8 cellular contexts compared by ENCODE assay signal in genomic region chr17:8221663-8222379, GRCh38. TPM values are rescaled to one million over a fixed set of nuclear protein-coding genes. Genes with fewer than 3 reads are reported as not detected.
DNase-seq lines count a peak whose midpoint lies in the region; ATAC-seq and TF ChIP-seq lines count a peak whose summit lies in the region.

No MANE protein-coding gene starts in this region.

- peak overlapping the region; percentile 93 for H3K4me3 Mint-ChIP-seq in T-helper 17 cell

- peak overlapping the region; percentile 98 for H3K9ac ChIP-seq in rectal smooth muscle tissue (ENCODE audit: low read length)

- no peaks in the 10 kb centered on the region for H3K27me3 ChIP-seq in right cardiac atrium (ENCODE audit: control insufficient read depth, insufficient read depth)
- H3K27me3 ChIP-seq in rectal smooth muscle tissue (ENCODE audit: control insufficient read depth, insufficient read depth, low read length) = no peaks in the 10 kb centered on the region
- no peaks in the 10 kb centered on the region for H3K27me3 ChIP-seq in uterus

- TF ChIP-seq CTCF in GM10266 (IDR thresholded peaks at IDR 0.05; ENCODE audit: control insufficient read depth, insufficient read depth, low read depth, missing control alignments) (no peak), uterus (IDR thresholded peaks at IDR 0.05) (no peak)

- intact Hi-C loops in right cardiac atrium (cut with DNase I) (loop anchor here in 3 of 4 donors (2.0 to 10.0 kb wide), 2 partner anchors 35 to 97 kb away; partner anchors contain the start of gene HES7 (in 3 of the 3)), uterus (cut with DNase I; ENCODE audit: low total_unique reads) (loop anchor here (5.0 kb wide), 1 partner anchor 35 kb away; no protein-coding TSS in a partner anchor)

- peaks cover 5% of the 10 kb centered on the region for H3K4me1 ChIP-seq in right cardiac atrium (ENCODE audit: control insufficient read depth, insufficient read depth, low read length)
- H3K4me1 ChIP-seq in rectal smooth muscle tissue (ENCODE audit: control insufficient read depth, insufficient read depth, low read length) = peaks cover 13% of the 10 kb centered on the region
- H3K4me1 ChIP-seq in uterus = peaks cover 0 to 9% of the 10 kb centered on the region in 2 donors

- peaks cover 52% of the 10 kb centered on the region for H3K4me1 Mint-ChIP-seq in T-helper 17 cell

- ATAC-seq in HG02610 (IDR thresholded peaks at IDR 0.05; ENCODE audit: unreplicated experiment) (peak; percentile 37), T-helper 17 cell (peak; percentile 65), right cardiac atrium (peak; percentile 79)

- H3K4me3 ChIP-seq in right cardiac atrium (ENCODE audit: low read length) (peak overlapping the region; percentile 73), rectal smooth muscle tissue (ENCODE audit: low read length) (peak overlapping the region; percentile 92), uterus (peak overlapping the region; percentile 63 to 76)

- peak overlapping the region; percentile 98 for H3K27ac Mint-ChIP-seq in T-helper 17 cell

- H3K9me3 ChIP-seq in T-helper 17 cell (ENCODE audit: control insufficient read depth, low read length, poor library complexity, severe bottlenecking) = no peaks in the 10 kb centered on the region
- H3K9me3 ChIP-seq in right cardiac atrium (ENCODE audit: control insufficient read depth, low read length) = no peaks in the 10 kb centered on the region
- no peaks in the 10 kb centered on the region for H3K9me3 ChIP-seq in uterus

- no peak for TF ChIP-seq POLR2A in uterus (IDR thresholded peaks at IDR 0.05)

- under 1% methylated on average over 40 of the region's 40 CpGs for WGBS in right cardiac atrium

- H3K27ac ChIP-seq in right cardiac atrium (ENCODE audit: low read length) (peak overlapping the region; percentile 99), rectal smooth muscle tissue (ENCODE audit: low read depth, low read length) (peak overlapping the region; percentile 100), uterus (peak overlapping the region; percentile 98 to 99)

- H3K36me3 Mint-ChIP-seq in T-helper 17 cell (ENCODE audit: low read depth) = peaks cover 4% of the 10 kb centered on the region

- peaks cover 10% of the 10 kb centered on the region for H3K27me3 Mint-ChIP-seq in T-helper 17 cell

- H3K36me3 ChIP-seq in rectal smooth muscle tissue (ENCODE audit: control insufficient read depth, insufficient read depth, low read length) = no peaks in the 10 kb centered on the region
- no peaks in the 10 kb centered on the region for H3K36me3 ChIP-seq in uterus

- DNase-seq in GM10266 (ENCODE audit: extremely low spot score) (peak; percentile 55), NCI-H1105 (lab: John Stamatoyannopoulos, UW) (peak; percentile 90), T-helper 17 cell (peak; percentile 59 to 90 (median 74)), amygdala (lab: John Stamatoyannopoulos, UW) (peak in 52 of 56 donors; percentile 46 to 97 (median 80)), right cardiac atrium (peak; percentile 81 to 92 (median 91)), uterus (peak; percentile 90 to 93)

RNA-seq across cellular contexts. Expression of gene AURKB, which starts 11.4 kb away (rescaled TPM):
- total RNA-seq in T-helper 17 cell = 1 to 10 TPM; 2.2 to 2.5 TPM
- 1 to 10 TPM in 2 of 4 donors, not detected in 2; 1.1 to 1.3 TPM for total RNA-seq in right cardiac atrium
- 0.45 TPM for polyA plus RNA-seq in right cardiac atrium
- 10 to 100 TPM in 1 of 4 donors, not detected in 3; 12.8 TPM for total RNA-seq in uterus

RNA-seq across cellular contexts. Expression of gene CTC1, which starts 26.0 kb away (rescaled TPM):
- 100 to 1,000 TPM; 218 TPM for total RNA-seq in T-helper 17 cell
- 10 to 100 TPM; 12.8 to 21.1 (median 17.2) TPM for total RNA-seq in right cardiac atrium
- 12.4 TPM for polyA plus RNA-seq in right cardiac atrium
- 10 to 100 TPM in 3 of 4 donors, 1 to 10 TPM in 1; 8.2 to 83.0 (median 20.0) TPM for total RNA-seq in uterus

RNA-seq across cellular contexts. Expression of gene PFAS, which starts 27.3 kb away (rescaled TPM):
- total RNA-seq in T-helper 17 cell = 10 to 100 TPM; 21.1 to 27.0 TPM
- total RNA-seq in right cardiac atrium = 10 to 100 TPM; 12.4 to 19.7 (median 15.7) TPM
- 7.5 TPM for polyA plus RNA-seq in right cardiac atrium
- total RNA-seq in uterus = 10 to 100 TPM; 13.6 to 54.0 (median 40.0) TPM

RNA-seq across cellular contexts. Expression of gene BORCS6, which starts 31.8 kb away (rescaled TPM):
- total RNA-seq in T-helper 17 cell (1 to 10 TPM; 8.3 to 8.7 TPM), right cardiac atrium (1 to 10 TPM; 7.0 to 9.9 (median 9.6) TPM), uterus (1 to 10 TPM in 3 of 4 donors, under 1 TPM in 1; under 0.01 to 9.0 (median 6.1) TPM)
- polyA plus RNA-seq in right cardiac atrium = 7.3 TPM

RNA-seq across cellular contexts. Expression of gene TMEM107, which starts 45.6 kb away (rescaled TPM):
- total RNA-seq in T-helper 17 cell = 10 to 100 TPM; 33.0 to 33.9 TPM
- total RNA-seq in right cardiac atrium = 10 to 100 TPM in 2 of 4 donors, 1 to 10 TPM in 2; 7.1 to 11.4 (median 9.2) TPM
- 7.2 TPM for polyA plus RNA-seq in right cardiac atrium
- total RNA-seq in uterus = 10 to 100 TPM in 3 of 4 donors, under 1 TPM in 1; 0.77 to 42.6 (median 25.1) TPM

Comparison
In these comparisons a context has a peak if more than half of its experiments do, and no peak if none do; other contexts are left out.
1. Peak in every context shown above with its lines: DNase-seq, ATAC-seq, H3K4me3 ChIP-seq and H3K27ac ChIP-seq.